ENCODE assay signal across 13 cellular contexts in genomic region chr5:132391247-132391646, GRCh38. TPM values are rescaled to one million over a fixed set of nuclear protein-coding genes. Genes with fewer than 3 reads are reported as not detected.
A peak's percentile ranks its signal among the peaks of the same experiment; 100 is the strongest.
DNase-seq lines count a peak whose midpoint lies in the region; ATAC-seq and TF ChIP-seq lines count a peak whose summit lies in the region.
"Had no signal": no experiment of that assay in that cellular context is flagged by ENCODE, and none has a peak within 500 bp of the region (broad histone marks: within the 10 kb centered on the region; RNA-seq: fewer than 3 reads in every experiment).

No MANE protein-coding gene starts in this region.

- peaks cover 17% of the 10 kb centered on the region for H3K36me3 Mint-ChIP-seq in activated CD4-positive, alpha-beta T cell treated with anti-CD3 and anti-CD28 coated beads, Interleukin-2, amount 10 ng/mL, durations not matched to agents 24 days and 14 days (ENCODE audit: low read depth)
- peaks cover 19% of the 10 kb centered on the region for H3K36me3 Mint-ChIP-seq in activated CD4-positive, alpha-beta T cell treated with anti-CD3 and anti-CD28 coated beads, Interleukin-2, amount 10 ng/mL, durations not matched to agents 7 days and 5 days (ENCODE audit: low read depth)
- H3K36me3 Mint-ChIP-seq in osteocyte (ENCODE audit: unreplicated experiment): peaks cover 31% of the 10 kb centered on the region

- POLR2A ChIA-PET in activated CD4-positive, alpha-beta T cell treated with anti-CD3 and anti-CD28 coated beads, Interleukin-2, amount 10 ng/mL, durations not matched to agents 7 days and 5 days (lab: Charles Lee): no interaction called here

- no peaks in the 10 kb centered on the region for H3K9me3 Mint-ChIP-seq in activated CD4-positive, alpha-beta T cell treated with anti-CD3 and anti-CD28 coated beads, Interleukin-2, amount 10 ng/mL, durations not matched to agents 24 days and 14 days
- no peaks in the 10 kb centered on the region for H3K9me3 Mint-ChIP-seq in activated CD4-positive, alpha-beta T cell treated with anti-CD3 and anti-CD28 coated beads, Interleukin-2, amount 10 ng/mL, durations not matched to agents 7 days and 5 days
- no peaks in the 10 kb centered on the region for H3K9me3 Mint-ChIP-seq in osteocyte (ENCODE audit: unreplicated experiment)

- no peak for DNase-seq in activated CD4-positive, alpha-beta T cell treated with anti-CD3 and anti-CD28 coated beads, Interleukin-2, amount 10 ng/mL, durations not matched to agents 24 days and 14 days
- no peak for DNase-seq in activated CD4-positive, alpha-beta T cell treated with anti-CD3 and anti-CD28 coated beads, Interleukin-2, amount 10 ng/mL, durations not matched to agents 7 days and 5 days
- DNase-seq in coronary artery (ENCODE audit: low spot score) (peak; percentile 45), osteocyte (ENCODE audit: extremely low spot score, unreplicated experiment) (no peak), gastrocnemius medialis (no peak), prostate gland (ENCODE audit: low spot score) (no peak), activated T-cell treated with anti-CD3 and anti-CD28 coated beads for 4 hours (no peak)
- DNase-seq: 8988T, Caco-2, HCEC 1CT had no signal

- H3K27ac ChIP-seq in coronary artery (no peak overlapping the region), gastrocnemius medialis (no peak overlapping the region), prostate gland (no peak overlapping the region)
- H3K27ac ChIP-seq: BLaER1 treated with 17β-estradiol and CSF1 and Interleukin-3, amounts not matched to agents 10 nM and 100 nM had no signal

- intact Hi-C loops in activated CD4-positive, alpha-beta T cell treated with anti-CD3 and anti-CD28 coated beads, Interleukin-2, amount 10 ng/mL, durations not matched to agents 24 days and 14 days (cut with micrococcal nuclease): no loop called here
- intact Hi-C loops in gastrocnemius medialis (cut with DNase I; ENCODE audit: low total_unique reads) (no loop called here), prostate gland (cut with DNase I) (no loop called here)

- peak overlapping the region; percentile 26 for H3K27ac Mint-ChIP-seq in activated CD4-positive, alpha-beta T cell treated with anti-CD3 and anti-CD28 coated beads, Interleukin-2, amount 10 ng/mL, durations not matched to agents 24 days and 14 days
- no peak overlapping the region for H3K27ac Mint-ChIP-seq in activated CD4-positive, alpha-beta T cell treated with anti-CD3 and anti-CD28 coated beads, Interleukin-2, amount 10 ng/mL, durations not matched to agents 7 days and 5 days
- H3K27ac Mint-ChIP-seq in osteocyte (ENCODE audit: unreplicated experiment): peak overlapping the region; percentile 99

- H3K27me3 ChIP-seq in gastrocnemius medialis (no peaks in the 10 kb centered on the region), prostate gland (replicated peaks; ENCODE audit: insufficient read depth) (no peaks in the 10 kb centered on the region)
- H3K27me3 ChIP-seq: BLaER1 treated with 17β-estradiol and CSF1 and Interleukin-3, amounts not matched to agents 10 nM and 100 nM had no signal

- ATAC-seq in gastrocnemius medialis: no peak
- ATAC-seq in GM18505 (IDR thresholded peaks at IDR 0.05; ENCODE audit: unreplicated experiment): no peak
- ATAC-seq: K562 had no signal

- TF ChIP-seq POLR2A in gastrocnemius medialis (IDR thresholded peaks at IDR 0.05) (no peak), prostate gland (IDR thresholded peaks at IDR 0.05) (no peak), GM18505 (IDR thresholded peaks at IDR 0.05; ENCODE audit: borderline replicate concordance, extremely low read depth, insufficient read depth, insufficient read length) (no peak)

- CTCF ChIA-PET in activated CD4-positive, alpha-beta T cell treated with anti-CD3 and anti-CD28 coated beads, Interleukin-2, amount 10 ng/mL, durations not matched to agents 7 days and 5 days (lab: Charles Lee): interaction anchor here (0.7 to 8.3 kb wide), 4 partner anchors 48 to 137 kb away, joined by 3 to 147 read pairs (median 4); no protein-coding TSS in a partner anchor

- H3K4me1 Mint-ChIP-seq in activated CD4-positive, alpha-beta T cell treated with anti-CD3 and anti-CD28 coated beads, Interleukin-2, amount 10 ng/mL, durations not matched to agents 24 days and 14 days: peaks cover 66% of the 10 kb centered on the region
- peaks cover 87% of the 10 kb centered on the region for H3K4me1 Mint-ChIP-seq in activated CD4-positive, alpha-beta T cell treated with anti-CD3 and anti-CD28 coated beads, Interleukin-2, amount 10 ng/mL, durations not matched to agents 7 days and 5 days
- H3K4me1 Mint-ChIP-seq in osteocyte (ENCODE audit: unreplicated experiment): peaks cover 57% of the 10 kb centered on the region

- peaks cover 23% of the 10 kb centered on the region in 2 donors for H3K4me1 ChIP-seq in gastrocnemius medialis
- peaks cover 20% of the 10 kb centered on the region for H3K4me1 ChIP-seq in prostate gland (replicated peaks)

- H3K9me3 ChIP-seq in gastrocnemius medialis (no peaks in the 10 kb centered on the region), prostate gland (no peaks in the 10 kb centered on the region)
- H3K9me3 ChIP-seq: BLaER1 treated with 17β-estradiol and CSF1 and Interleukin-3, amounts not matched to agents 10 nM and 100 nM; Caco-2 had no signal

- no peak overlapping the region for H3K4me3 ChIP-seq in coronary artery
- no peak overlapping the region for H3K4me3 ChIP-seq in gastrocnemius medialis
- H3K4me3 ChIP-seq in prostate gland: no peak overlapping the region
- H3K4me3 ChIP-seq: BLaER1 treated with 17β-estradiol and CSF1 and Interleukin-3, amounts not matched to agents 10 nM and 100 nM; K562 had no signal

- TF ChIP-seq CTCF in coronary artery (IDR thresholded peaks at IDR 0.05) (no peak), osteocyte (IDR thresholded peaks at IDR 0.05) (no peak), gastrocnemius medialis (IDR thresholded peaks at IDR 0.05 in 4 of 5, conservative IDR thresholded peaks at IDR 0.05 in 1 of 5) (no peak), prostate gland (IDR thresholded peaks at IDR 0.05) (no peak)

- 81% methylated on average over 5 of the region's 5 CpGs for WGBS in prostate gland

- no peak overlapping the region for H3K4me3 Mint-ChIP-seq in activated CD4-positive, alpha-beta T cell treated with anti-CD3 and anti-CD28 coated beads, Interleukin-2, amount 10 ng/mL, durations not matched to agents 24 days and 14 days
- H3K4me3 Mint-ChIP-seq in activated CD4-positive, alpha-beta T cell treated with anti-CD3 and anti-CD28 coated beads, Interleukin-2, amount 10 ng/mL, durations not matched to agents 7 days and 5 days: no peak overlapping the region
- no peak overlapping the region for H3K4me3 Mint-ChIP-seq in osteocyte (ENCODE audit: unreplicated experiment)

- in situ Hi-C loops in gastrocnemius medialis (cut with MboI; ENCODE audit: low sequenced_read_pairs in 4 of 4): loop anchor here in 2 of 4 donors (25.0 kb wide), 1 partner anchor 471 kb away; the partner anchor contains the start of genes GDF9 (in 2 of the 2), LEAP2 (in 2 of the 2) and UQCRQ (in 2 of the 2)

- H3K36me3 ChIP-seq in gastrocnemius medialis (peaks cover 0 to 87% of the 10 kb centered on the region in 2 donors), prostate gland (no peaks in the 10 kb centered on the region)

- H3K27me3 Mint-ChIP-seq in activated CD4-positive, alpha-beta T cell treated with anti-CD3 and anti-CD28 coated beads, Interleukin-2, amount 10 ng/mL, durations not matched to agents 24 days and 14 days: no peaks in the 10 kb centered on the region
- H3K27me3 Mint-ChIP-seq in activated CD4-positive, alpha-beta T cell treated with anti-CD3 and anti-CD28 coated beads, Interleukin-2, amount 10 ng/mL, durations not matched to agents 7 days and 5 days: no peaks in the 10 kb centered on the region
- no peaks in the 10 kb centered on the region for H3K27me3 Mint-ChIP-seq in osteocyte (ENCODE audit: unreplicated experiment)

RNA-seq across cellular contexts. Expression of gene SLC22A5, which starts 21.7 kb away (rescaled TPM):
- total RNA-seq in activated CD4-positive, alpha-beta T cell treated with anti-CD3 and anti-CD28 coated beads, Interleukin-2, amount 10 ng/mL, durations not matched to agents 24 days and 14 days: 4.9 and 5.5 TPM in 2 replicates
- total RNA-seq in activated CD4-positive, alpha-beta T cell treated with anti-CD3 and anti-CD28 coated beads, Interleukin-2, amount 10 ng/mL, durations not matched to agents 7 days and 5 days: 1 to 10 TPM; 3.2 to 3.6 TPM
- 6.7 and 9.1 TPM in 2 replicates for total RNA-seq in osteocyte
- total RNA-seq in gastrocnemius medialis: 100 to 1,000 TPM in 1 of 4 donors, 10 to 100 TPM in 3; 56.2 to 116 (median 79.2) TPM
- total RNA-seq in prostate gland: 10 to 100 TPM; 26.2 to 37.5 TPM
